Comparison of ENCODE assay signal across 29 cellular contexts in the genomic region with DNA sequence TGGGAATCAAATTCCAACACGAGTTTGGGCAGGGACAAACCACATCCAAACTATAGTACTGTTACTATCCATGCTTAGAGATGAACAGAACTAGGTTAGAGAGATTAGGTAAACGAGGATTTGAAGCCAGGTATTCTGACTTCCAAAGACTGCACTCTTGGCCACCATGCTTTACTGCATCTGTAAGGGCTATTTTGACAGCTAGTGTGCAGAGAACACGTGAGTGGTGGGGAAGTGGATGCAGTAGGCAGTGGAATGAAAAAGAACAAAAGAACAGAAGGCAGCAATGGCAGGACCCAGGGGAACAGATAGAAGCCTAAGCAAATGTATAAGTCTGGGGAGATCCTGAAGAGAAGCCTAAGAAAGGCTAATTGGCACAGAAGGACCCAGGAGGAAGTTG. TPM values are rescaled to one million over a fixed set of nuclear protein-coding genes. Genes with fewer than 3 reads are reported as not detected.
"Had no signal": no experiment of that assay in that cellular context is flagged by ENCODE, and none has a peak within 500 bp of the region (broad histone marks: within the 10 kb centered on the region; RNA-seq: fewer than 3 reads in every experiment).

No MANE protein-coding gene starts in this region.

- H3K36me3 ChIP-seq: ascending aorta, cardiac muscle cell had no signal

- H3K4me3 ChIP-seq: ascending aorta, cardiac muscle cell had no signal

- H3K27ac ChIP-seq: ascending aorta, cardiac muscle cell, VCaP had no signal

- DNase-seq: activated B cell treated with CpG ODN at 0.5 μM for 24 hours; activated CD4-positive, alpha-beta memory T cell treated with anti-CD3 and anti-CD28 coated beads, Interleukin-2, amount 10 ng/mL, durations not matched to agents 7 days and 5 days; activated CD4-positive, alpha-beta T cell treated with anti-CD3 and anti-CD28 coated beads for 4 hours; activated CD4-positive, alpha-beta T cell treated with anti-CD3 and anti-CD28 coated beads, Interleukin-2, amount 10 ng/mL, durations not matched to agents 24 days and 14 days; activated CD4-positive, alpha-beta T cell treated with anti-CD3 and anti-CD28 coated beads, Interleukin-2, amount 50 U/mL, for 1 hour; activated CD4-positive, alpha-beta T cell treated with anti-CD3 and anti-CD28 coated beads, Interleukin-2, amount 50 U/mL, for 48 hours; activated CD4-positive, CD25-positive, alpha-beta regulatory T cell treated with anti-CD3 and anti-CD28 coated beads, Interleukin-2, amount 50 U/mL, for 72 hours; activated CD8-positive, alpha-beta memory T cell treated with anti-CD3 and anti-CD28 coated beads for 24 hours; activated CD8-positive, alpha-beta memory T cell treated with anti-CD3 and anti-CD28 coated beads, Interleukin-2, amount 10 ng/mL, durations not matched to agents 7 days and 5 days; activated CD8-positive, alpha-beta memory T cell treated with anti-CD3 and anti-CD28 coated beads, Interleukin-2, amount 50 U/mL, for 48 hours; activated CD8-positive, alpha-beta T cell treated with anti-CD3 and anti-CD28 coated beads, Interleukin-2, amount 10 ng/mL, durations not matched to agents 7 days and 5 days; activated effector memory CD4-positive, alpha-beta T cell treated with Interleukin-2 at 50 U/mL for 16 hours; activated gamma-delta T cell; activated naive CD4-positive, alpha-beta T cell treated with anti-CD3 and anti-CD28 coated beads, Interleukin-2, amount 10 ng/mL, durations not matched to agents 7 days and 5 days; activated naive CD4-positive, alpha-beta T cell treated with Interleukin-2 at 50 U/mL for 16 hours; activated naive CD8-positive, alpha-beta T cell treated with anti-CD3 and anti-CD28 coated beads, Interleukin-2, amount 10 ng/mL, durations not matched to agents 7 days and 5 days; activated naive CD8-positive, alpha-beta T cell treated with anti-CD3 and anti-CD28 coated beads, Interleukin-2, amount 50 U/mL, for 24 hours; activated T-cell treated with anti-CD3 and anti-CD28 coated beads, Interleukin-2, amount 50 U/mL, for 24 hours; activated T-cell treated with anti-CD3 and anti-CD28 coated beads, Interleukin-2, amount 50 U/mL, for 48 hours; amygdala; anterior cingulate cortex; caudate nucleus; cerebellar nuclear complex; T-helper 2 cell; T-helper 9 cell had no signal

- H3K4me1 ChIP-seq: ascending aorta had no signal

- H3K9me3 ChIP-seq: ascending aorta had no signal

- H3K27me3 ChIP-seq: ascending aorta had no signal

RNA-seq across cellular contexts. Expression of a gene that starts 59.1 kb away (rescaled TPM):
- polyA plus RNA-seq: adipose tissue, cardiac muscle cell had no signal
